Comparison of ENCODE assay signal across 1 cellular context in the genomic region with DNA sequence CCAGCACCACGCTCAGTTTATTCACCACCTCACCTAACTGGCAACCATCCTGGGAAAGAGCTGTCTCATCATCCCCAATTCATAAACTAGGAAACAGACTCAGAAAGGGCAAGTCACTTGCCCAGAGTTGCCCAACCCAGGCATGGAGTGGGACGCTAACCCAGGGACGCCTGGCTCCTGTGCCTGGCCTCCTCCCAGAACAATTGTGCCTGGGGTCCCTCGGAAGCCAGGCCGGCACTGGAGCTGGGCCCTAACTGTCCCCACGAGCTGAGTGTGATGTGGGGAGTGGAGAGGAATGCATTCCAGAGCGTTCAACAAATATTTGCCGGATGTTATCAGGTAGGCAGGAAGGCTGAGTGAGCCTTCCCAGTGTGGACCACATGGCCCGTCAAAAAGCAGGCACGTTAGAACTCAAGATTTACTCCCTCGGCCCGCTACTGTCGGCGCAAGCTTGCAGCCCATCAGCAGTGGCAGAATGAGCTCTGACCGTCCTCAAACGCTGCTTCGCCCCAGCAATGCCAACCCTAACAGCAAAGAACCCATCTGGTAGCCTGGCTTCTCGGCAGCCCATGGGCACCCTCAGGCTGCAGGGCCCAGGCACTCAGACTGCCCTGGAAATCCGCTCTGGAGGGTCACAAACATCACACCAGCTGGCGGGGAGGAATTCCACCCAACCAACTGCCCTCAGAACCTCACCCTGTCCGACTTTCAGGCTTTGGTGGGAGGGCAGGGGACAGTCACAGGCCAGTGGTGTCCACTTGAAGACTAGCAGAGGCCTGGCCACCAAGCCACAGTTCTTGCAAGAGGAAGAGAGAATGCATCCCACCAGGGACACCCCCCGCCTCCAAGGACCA.
TF ChIP-seq lines count a peak whose summit lies in the region.

No MANE protein-coding gene starts in this region.

TF ChIP-seq in HepG2, 621 proteins besides CTCF, POLR2A, EP300 and RAD21 (continued from another document and continues in another):
- TF ChIP-seq, protein P1, sequence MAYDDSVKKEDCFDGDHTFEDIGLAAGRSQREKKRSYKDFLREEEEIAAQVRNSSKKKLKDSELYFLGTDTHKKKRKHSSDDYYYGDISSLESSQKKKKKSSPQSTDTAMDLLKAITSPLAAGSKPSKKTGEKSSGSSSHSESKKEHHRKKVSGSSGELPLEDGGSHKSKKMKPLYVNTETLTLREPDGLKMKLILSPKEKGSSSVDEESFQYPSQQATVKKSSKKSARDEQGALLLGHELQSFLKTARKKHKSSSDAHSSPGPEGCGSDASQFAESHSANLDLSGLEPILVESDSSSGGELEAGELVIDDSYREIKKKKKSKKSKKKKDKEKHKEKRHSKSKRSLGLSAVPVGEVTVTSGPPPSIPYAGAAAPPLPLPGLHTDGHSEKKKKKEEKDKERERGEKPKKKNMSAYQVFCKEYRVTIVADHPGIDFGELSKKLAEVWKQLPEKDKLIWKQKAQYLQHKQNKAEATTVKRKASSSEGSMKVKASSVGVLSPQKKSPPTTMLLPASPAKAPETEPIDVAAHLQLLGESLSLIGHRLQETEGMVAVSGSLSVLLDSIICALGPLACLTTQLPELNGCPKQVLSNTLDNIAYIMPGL (CRISPR knock-in tag; IDR thresholded peaks at IDR 0.05; ENCODE audit: borderline replicate concordance in 1 of 2, low read depth in 1 of 2): peak in 1 of 2 experiments; percentile 54; a peak in 2 of 4 replicates
- TF ChIP-seq ERF (CRISPR knock-in tag; IDR thresholded peaks at IDR 0.05) (peak; percentile 65; the same call in 1 of the 2 replicates), ZNF33B (CRISPR knock-in tag; IDR thresholded peaks at IDR 0.05) (no peak; the same call in 1 of the 2 replicates), SOX13 (IDR thresholded peaks at IDR 0.05) (no peak), SOX13 (CRISPR knock-in tag; conservative IDR thresholded peaks at IDR 0.05 in 1 of 2, IDR thresholded peaks at IDR 0.05 in 1 of 2) (peak in 1 of 2 experiments; percentile 85; a peak in 2 of 4 replicates), CENPT (CRISPR knock-in tag; IDR thresholded peaks at IDR 0.05; ENCODE audit: low read depth) (0 out of 2 replicates have a peak, but pooled peaks have one; percentile 54), NONO (IDR thresholded peaks at IDR 0.05) (no peak), NONO (CRISPR knock-in tag; conservative IDR thresholded peaks at IDR 0.05) (no peak; the same call in 1 of the 2 replicates), ZNF614 (CRISPR knock-in tag; IDR thresholded peaks at IDR 0.05; ENCODE audit: borderline replicate concordance) (peak; percentile 56; the same call in 1 of the 2 replicates), ZC3H13 (CRISPR knock-in tag; IDR thresholded peaks at IDR 0.05) (peak; percentile 37; the same call in 1 of the 2 replicates), RFXANK (CRISPR knock-in tag; IDR thresholded peaks at IDR 0.05) (no peak), SRSF1 (optimal IDR thresholded peaks at IDR 0.05; ENCODE audit: low read depth, low read length) (peak; percentile 61), KDM2A (CRISPR knock-in tag; IDR thresholded peaks at IDR 0.05; ENCODE audit: borderline replicate concordance, low read depth) (peak; percentile 34), FOXK1 (CRISPR knock-in tag; IDR thresholded peaks at IDR 0.05; ENCODE audit: borderline replicate concordance, low read depth) (no peak), ZFX (CRISPR knock-in tag; IDR thresholded peaks at IDR 0.05; ENCODE audit: low read depth) (peak; percentile 87), ZNF34 (CRISPR knock-in tag; IDR thresholded peaks at IDR 0.05; ENCODE audit: borderline replicate concordance) (peak; percentile 75; the same call in 1 of the 2 replicates), CEBPB (IDR thresholded peaks at IDR 0.05; ENCODE audit: borderline replicate concordance, low read depth, low read length) (peak; percentile 39; the same call in 1 of the 2 replicates), HDAC1 (CRISPR knock-in tag; IDR thresholded peaks at IDR 0.05) (peak; percentile 53), ZNF232 (CRISPR knock-in tag; IDR thresholded peaks at IDR 0.05; ENCODE audit: borderline replicate concordance) (peak; percentile 76; the same call in 1 of the 2 replicates), TOE1 (CRISPR knock-in tag; IDR thresholded peaks at IDR 0.05) (no peak), ZMYM4 (CRISPR knock-in tag; IDR thresholded peaks at IDR 0.05) (peak; percentile 60; the same call in 1 of the 2 replicates), SIN3A (IDR thresholded peaks at IDR 0.05; ENCODE audit: borderline replicate concordance, low read depth, low read length) (peak; percentile 53; the same call in 1 of the 2 replicates), ZFP36L1 (CRISPR knock-in tag; IDR thresholded peaks at IDR 0.05) (peak; percentile 75; the same call in 1 of the 2 replicates), ZNF510 (CRISPR knock-in tag; IDR thresholded peaks at IDR 0.05; ENCODE audit: low read depth) (0 out of 2 replicates have a peak, but pooled peaks have one; percentile 26), HNF4A (CRISPR knock-in tag; IDR thresholded peaks at IDR 0.05) (peak; percentile 46), ZNF501 (CRISPR knock-in tag; IDR thresholded peaks at IDR 0.05) (peak; percentile 22; the same call in 1 of the 2 replicates), MAFF (IDR thresholded peaks at IDR 0.05; ENCODE audit: low read depth, low read length) (no peak), POLR2AphosphoS2 (IDR thresholded peaks at IDR 0.05; ENCODE audit: low read depth, low read length) (no peak; the same call in 1 of the 2 replicates), ATF7-NPFF (CRISPR knock-in tag; IDR thresholded peaks at IDR 0.05; ENCODE audit: low read depth) (peak; percentile 60), CHD2 (IDR thresholded peaks at IDR 0.05; ENCODE audit: low read depth, low read length) (no peak), NR2F1 (CRISPR knock-in tag; IDR thresholded peaks at IDR 0.05) (no peak)
- TF ChIP-seq, protein P2, sequence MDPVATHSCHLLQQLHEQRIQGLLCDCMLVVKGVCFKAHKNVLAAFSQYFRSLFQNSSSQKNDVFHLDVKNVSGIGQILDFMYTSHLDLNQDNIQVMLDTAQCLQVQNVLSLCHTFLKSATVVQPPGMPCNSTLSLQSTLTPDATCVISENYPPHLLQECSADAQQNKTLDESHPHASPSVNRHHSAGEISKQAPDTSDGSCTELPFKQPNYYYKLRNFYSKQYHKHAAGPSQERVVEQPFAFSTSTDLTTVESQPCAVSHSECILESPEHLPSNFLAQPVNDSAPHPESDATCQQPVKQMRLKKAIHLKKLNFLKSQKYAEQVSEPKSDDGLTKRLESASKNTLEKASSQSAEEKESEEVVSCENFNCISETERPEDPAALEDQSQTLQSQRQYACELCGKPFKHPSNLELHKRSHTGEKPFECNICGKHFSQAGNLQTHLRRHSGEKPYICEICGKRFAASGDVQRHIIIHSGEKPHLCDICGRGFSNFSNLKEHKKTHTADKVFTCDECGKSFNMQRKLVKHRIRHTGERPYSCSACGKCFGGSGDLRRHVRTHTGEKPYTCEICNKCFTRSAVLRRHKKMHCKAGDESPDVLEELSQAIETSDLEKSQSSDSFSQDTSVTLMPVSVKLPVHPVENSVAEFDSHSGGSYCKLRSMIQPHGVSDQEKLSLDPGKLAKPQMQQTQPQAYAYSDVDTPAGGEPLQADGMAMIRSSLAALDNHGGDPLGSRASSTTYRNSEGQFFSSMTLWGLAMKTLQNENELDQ (CRISPR knock-in tag; IDR thresholded peaks at IDR 0.05; ENCODE audit: borderline replicate concordance): no peak
- TF ChIP-seq, protein P3, sequence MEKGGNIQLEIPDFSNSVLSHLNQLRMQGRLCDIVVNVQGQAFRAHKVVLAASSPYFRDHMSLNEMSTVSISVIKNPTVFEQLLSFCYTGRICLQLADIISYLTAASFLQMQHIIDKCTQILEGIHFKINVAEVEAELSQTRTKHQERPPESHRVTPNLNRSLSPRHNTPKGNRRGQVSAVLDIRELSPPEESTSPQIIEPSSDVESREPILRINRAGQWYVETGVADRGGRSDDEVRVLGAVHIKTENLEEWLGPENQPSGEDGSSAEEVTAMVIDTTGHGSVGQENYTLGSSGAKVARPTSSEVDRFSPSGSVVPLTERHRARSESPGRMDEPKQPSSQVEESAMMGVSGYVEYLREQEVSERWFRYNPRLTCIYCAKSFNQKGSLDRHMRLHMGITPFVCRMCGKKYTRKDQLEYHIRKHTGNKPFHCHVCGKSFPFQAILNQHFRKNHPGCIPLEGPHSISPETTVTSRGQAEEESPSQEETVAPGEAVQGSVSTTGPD (CRISPR knock-in tag; IDR thresholded peaks at IDR 0.05): peak; percentile 43; the same call in 1 of the 2 replicates
- TF ChIP-seq, protein P4, sequence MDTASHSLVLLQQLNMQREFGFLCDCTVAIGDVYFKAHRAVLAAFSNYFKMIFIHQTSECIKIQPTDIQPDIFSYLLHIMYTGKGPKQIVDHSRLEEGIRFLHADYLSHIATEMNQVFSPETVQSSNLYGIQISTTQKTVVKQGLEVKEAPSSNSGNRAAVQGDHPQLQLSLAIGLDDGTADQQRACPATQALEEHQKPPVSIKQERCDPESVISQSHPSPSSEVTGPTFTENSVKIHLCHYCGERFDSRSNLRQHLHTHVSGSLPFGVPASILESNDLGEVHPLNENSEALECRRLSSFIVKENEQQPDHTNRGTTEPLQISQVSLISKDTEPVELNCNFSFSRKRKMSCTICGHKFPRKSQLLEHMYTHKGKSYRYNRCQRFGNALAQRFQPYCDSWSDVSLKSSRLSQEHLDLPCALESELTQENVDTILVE (CRISPR knock-in tag; IDR thresholded peaks at IDR 0.05): no peak
- TF ChIP-seq, protein P5, sequence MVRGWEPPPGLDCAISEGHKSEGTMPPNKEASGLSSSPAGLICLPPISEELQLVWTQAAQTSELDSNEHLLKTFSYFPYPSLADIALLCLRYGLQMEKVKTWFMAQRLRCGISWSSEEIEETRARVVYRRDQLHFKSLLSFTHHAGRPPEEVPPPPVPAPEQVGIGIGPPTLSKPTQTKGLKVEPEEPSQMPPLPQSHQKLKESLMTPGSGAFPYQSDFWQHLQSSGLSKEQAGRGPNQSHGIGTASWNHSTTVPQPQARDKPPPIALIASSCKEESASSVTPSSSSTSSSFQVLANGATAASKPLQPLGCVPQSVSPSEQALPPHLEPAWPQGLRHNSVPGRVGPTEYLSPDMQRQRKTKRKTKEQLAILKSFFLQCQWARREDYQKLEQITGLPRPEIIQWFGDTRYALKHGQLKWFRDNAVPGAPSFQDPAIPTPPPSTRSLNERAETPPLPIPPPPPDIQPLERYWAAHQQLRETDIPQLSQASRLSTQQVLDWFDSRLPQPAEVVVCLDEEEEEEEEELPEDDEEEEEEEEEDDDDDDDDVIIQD (CRISPR knock-in tag; IDR thresholded peaks at IDR 0.05; ENCODE audit: low read depth): no peak
- TF ChIP-seq, protein P6, sequence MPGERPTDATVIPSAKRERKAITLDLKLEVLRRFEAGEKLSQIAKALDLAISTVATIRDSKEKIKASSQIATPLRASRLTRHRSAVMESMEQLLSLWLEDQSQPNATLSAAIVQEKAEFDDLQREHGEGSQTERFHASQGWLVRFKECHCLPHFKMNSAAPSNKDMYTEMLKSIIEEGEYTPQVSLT (CRISPR knock-in tag; IDR thresholded peaks at IDR 0.05; ENCODE audit: borderline replicate concordance, low read depth): no peak
- TF ChIP-seq, protein P7, sequence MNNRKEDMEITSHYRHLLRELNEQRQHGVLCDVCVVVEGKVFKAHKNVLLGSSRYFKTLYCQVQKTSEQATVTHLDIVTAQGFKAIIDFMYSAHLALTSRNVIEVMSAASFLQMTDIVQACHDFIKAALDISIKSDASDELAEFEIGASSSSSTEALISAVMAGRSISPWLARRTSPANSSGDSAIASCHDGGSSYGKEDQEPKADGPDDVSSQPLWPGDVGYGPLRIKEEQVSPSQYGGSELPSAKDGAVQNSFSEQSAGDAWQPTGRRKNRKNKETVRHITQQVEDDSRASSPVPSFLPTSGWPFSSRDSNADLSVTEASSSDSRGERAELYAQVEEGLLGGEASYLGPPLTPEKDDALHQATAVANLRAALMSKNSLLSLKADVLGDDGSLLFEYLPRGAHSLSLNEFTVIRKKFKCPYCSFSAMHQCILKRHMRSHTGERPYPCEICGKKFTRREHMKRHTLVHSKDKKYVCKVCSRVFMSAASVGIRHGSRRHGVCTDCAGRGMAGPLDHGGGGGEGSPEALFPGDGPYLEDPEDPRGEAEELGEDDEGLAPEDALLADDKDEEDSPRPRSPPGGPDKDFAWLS (CRISPR knock-in tag; IDR thresholded peaks at IDR 0.05; ENCODE audit: borderline replicate concordance): peak; percentile 44; the same call in 1 of the 2 replicates
- TF ChIP-seq, protein P8, sequence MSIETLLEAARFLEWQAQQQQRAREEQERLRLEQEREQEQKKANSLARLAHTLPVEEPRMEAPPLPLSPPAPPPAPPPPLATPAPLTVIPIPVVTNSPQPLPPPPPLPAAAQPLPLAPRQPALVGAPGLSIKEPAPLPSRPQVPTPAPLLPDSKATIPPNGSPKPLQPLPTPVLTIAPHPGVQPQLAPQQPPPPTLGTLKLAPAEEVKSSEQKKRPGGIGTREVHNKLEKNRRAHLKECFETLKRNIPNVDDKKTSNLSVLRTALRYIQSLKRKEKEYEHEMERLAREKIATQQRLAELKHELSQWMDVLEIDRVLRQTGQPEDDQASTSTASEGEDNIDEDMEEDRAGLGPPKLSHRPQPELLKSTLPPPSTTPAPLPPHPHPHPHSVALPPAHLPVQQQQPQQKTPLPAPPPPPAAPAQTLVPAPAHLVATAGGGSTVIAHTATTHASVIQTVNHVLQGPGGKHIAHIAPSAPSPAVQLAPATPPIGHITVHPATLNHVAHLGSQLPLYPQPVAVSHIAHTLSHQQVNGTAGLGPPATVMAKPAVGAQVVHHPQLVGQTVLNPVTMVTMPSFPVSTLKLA (IDR thresholded peaks at IDR 0.05): peak; percentile 56; the same call in 1 of the 2 replicates
- TF ChIP-seq, protein P9, sequence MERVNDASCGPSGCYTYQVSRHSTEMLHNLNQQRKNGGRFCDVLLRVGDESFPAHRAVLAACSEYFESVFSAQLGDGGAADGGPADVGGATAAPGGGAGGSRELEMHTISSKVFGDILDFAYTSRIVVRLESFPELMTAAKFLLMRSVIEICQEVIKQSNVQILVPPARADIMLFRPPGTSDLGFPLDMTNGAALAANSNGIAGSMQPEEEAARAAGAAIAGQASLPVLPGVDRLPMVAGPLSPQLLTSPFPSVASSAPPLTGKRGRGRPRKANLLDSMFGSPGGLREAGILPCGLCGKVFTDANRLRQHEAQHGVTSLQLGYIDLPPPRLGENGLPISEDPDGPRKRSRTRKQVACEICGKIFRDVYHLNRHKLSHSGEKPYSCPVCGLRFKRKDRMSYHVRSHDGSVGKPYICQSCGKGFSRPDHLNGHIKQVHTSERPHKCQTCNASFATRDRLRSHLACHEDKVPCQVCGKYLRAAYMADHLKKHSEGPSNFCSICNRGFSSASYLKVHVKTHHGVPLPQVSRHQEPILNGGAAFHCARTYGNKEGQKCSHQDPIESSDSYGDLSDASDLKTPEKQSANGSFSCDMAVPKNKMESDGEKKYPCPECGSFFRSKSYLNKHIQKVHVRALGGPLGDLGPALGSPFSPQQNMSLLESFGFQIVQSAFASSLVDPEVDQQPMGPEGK (CRISPR knock-in tag; IDR thresholded peaks at IDR 0.05): peak; percentile 89
